In genomic region chr2:176129825-176130152, GRCh38 we compare ENCODE assay signal across 10 cellular contexts. TPM values are rescaled to one million over a fixed set of nuclear protein-coding genes. Genes with fewer than 3 reads are reported as not detected.
DNase-seq lines count a peak whose midpoint lies in the region; ATAC-seq and TF ChIP-seq lines count a peak whose summit lies in the region.
"Had no signal": no experiment of that assay in that cellular context is flagged by ENCODE, and none has a peak within 500 bp of the region (broad histone marks: within the 10 kb centered on the region; RNA-seq: fewer than 3 reads in every experiment).

No MANE protein-coding gene starts in this region.

- H3K27ac ChIP-seq in rectal smooth muscle tissue (ENCODE audit: low read depth, low read length) = peak overlapping the region; percentile 91

- H3K36me3 ChIP-seq in rectal smooth muscle tissue (ENCODE audit: control insufficient read depth, insufficient read depth, low read length) = no peaks in the 10 kb centered on the region

- H3K9ac ChIP-seq in rectal smooth muscle tissue (ENCODE audit: low read length) = no peak overlapping the region

- H3K27me3 ChIP-seq in rectal smooth muscle tissue (ENCODE audit: control insufficient read depth, insufficient read depth, low read length) = peaks cover 5% of the 10 kb centered on the region

- H3K4me3 ChIP-seq in fibroblast of villous mesenchyme (ENCODE audit: low read depth, low read length) (peak overlapping the region; percentile 48), rectal smooth muscle tissue (ENCODE audit: low read length) (peak overlapping the region; percentile 71)
- H3K4me3 ChIP-seq: GM12878 had no signal

- peaks cover 6% of the 10 kb centered on the region for H3K4me1 ChIP-seq in rectal smooth muscle tissue (ENCODE audit: control insufficient read depth, insufficient read depth, low read length)

- DNase-seq in DMS53 treated with DMSO at 0.1 percent for 48 hours (lab: John Stamatoyannopoulos, UW; ENCODE audit: unreplicated experiment) (peak; percentile 67), RKO (ENCODE audit: low spot score) (peak; percentile 29), fibroblast of villous mesenchyme (ENCODE audit: low read depth) (no peak), NCI-H1092 (lab: John Stamatoyannopoulos, UW) (no peak), islet precursor cell (no peak)

- TF ChIP-seq CTCF in fibroblast of villous mesenchyme (IDR thresholded peaks at IDR 0.05; ENCODE audit: insufficient read depth, low read depth, low read length) = no peak

- ATAC-seq in GM21723 (IDR thresholded peaks at IDR 0.05; ENCODE audit: unreplicated experiment) = no peak
- ATAC-seq in GM19395 (IDR thresholded peaks at IDR 0.05; ENCODE audit: unreplicated experiment) = no peak
- ATAC-seq: GM12878, Panc1 had no signal

RNA-seq across cellular contexts. Expression of gene HOXD8, which starts 0.3 kb away (rescaled TPM):
- 11.9 and 15.5 TPM in 2 replicates for total RNA-seq in fibroblast of villous mesenchyme
- total RNA-seq: GM12878 had no signal

RNA-seq across cellular contexts. Expression of gene HOXD9, which starts 7.3 kb away (rescaled TPM):
- 10.6 and 11.2 TPM in 2 replicates for total RNA-seq in fibroblast of villous mesenchyme
- total RNA-seq: GM12878 had no signal

RNA-seq across cellular contexts. Expression of gene HOXD10, which starts 13.2 kb away (rescaled TPM):
- total RNA-seq in fibroblast of villous mesenchyme = 39.9 and 58.7 TPM in 2 replicates
- total RNA-seq: GM12878 had no signal

RNA-seq across cellular contexts. Expression of gene HOXD4, which starts 21.6 kb away (rescaled TPM):
- 5.5 and 7.8 TPM in 2 replicates for total RNA-seq in fibroblast of villous mesenchyme
- total RNA-seq: GM12878 had no signal

RNA-seq across cellular contexts. Expression of gene HOXD11, which starts 22.7 kb away (rescaled TPM):
- total RNA-seq in fibroblast of villous mesenchyme = 26.4 and 42.3 TPM in 2 replicates
- total RNA-seq: GM12878 had no signal

Comparison
In these comparisons a context has a peak if more than half of its experiments do, and no peak if none do; other contexts are left out.
1. DNase-seq: peak in DMS53 treated with DMSO at 0.1 percent for 48 hours (single experiment) and RKO (single experiment); none in fibroblast of villous mesenchyme (single experiment), NCI-H1092 (single experiment) and islet precursor cell (single experiment).